In genomic region chr20:891121-892080, GRCh38 we compare ENCODE assay signal across 14 cellular contexts. TPM values are rescaled to one million over a fixed set of nuclear protein-coding genes. Genes with fewer than 3 reads are reported as not detected.
DNase-seq lines count a peak whose midpoint lies in the region; ATAC-seq and TF ChIP-seq lines count a peak whose summit lies in the region.
"Had no signal": no experiment of that assay in that cellular context is flagged by ENCODE, and none has a peak within 500 bp of the region (broad histone marks: within the 10 kb centered on the region; RNA-seq: fewer than 3 reads in every experiment).

No MANE protein-coding gene starts in this region.

- POLR2A ChIA-PET in OCI-LY7 (lab: Charles Lee) = no interaction called here

- H3K27me3 ChIP-seq in gastroesophageal sphincter = peaks cover 38% of the 10 kb centered on the region
- no peaks in the 10 kb centered on the region for H3K27me3 ChIP-seq in MM.1S (replicated peaks; ENCODE audit: insufficient read depth, low read length)
- H3K27me3 ChIP-seq: BE2C had no signal

- no peaks in the 10 kb centered on the region for H3K4me1 Mint-ChIP-seq in activated CD8-positive, alpha-beta memory T cell treated with anti-CD3 and anti-CD28 coated beads, Interleukin-2, amount 10 ng/mL, durations not matched to agents 7 days and 5 days
- H3K4me1 Mint-ChIP-seq: activated naive CD8-positive, alpha-beta T cell treated with anti-CD3 and anti-CD28 coated beads, Interleukin-2, amount 10 ng/mL, durations not matched to agents 7 days and 5 days had no signal

- no peak overlapping the region for H3K4me3 ChIP-seq in gastroesophageal sphincter
- no peak overlapping the region for H3K4me3 ChIP-seq in OCI-LY7 (ENCODE audit: low read depth, low read length, poor library complexity, severe bottlenecking)
- no peak overlapping the region for H3K4me3 ChIP-seq in MM.1S (ENCODE audit: low read length)

- H2AFZ ChIP-seq in OCI-LY7 (ENCODE audit: low read length) (no peak overlapping the region), MM.1S (ENCODE audit: low read length) (no peak overlapping the region)

- peaks cover 0 to 28% (median 0%) of the 10 kb centered on the region in 3 donors for H3K4me1 ChIP-seq in gastroesophageal sphincter
- H3K4me1 ChIP-seq in OCI-LY7 (ENCODE audit: insufficient read depth, low read length, poor library complexity, severe bottlenecking) = no peaks in the 10 kb centered on the region
- H3K4me1 ChIP-seq in MM.1S (ENCODE audit: low read length) = no peaks in the 10 kb centered on the region
- H3K4me1 ChIP-seq: BE2C had no signal

- no peaks in the 10 kb centered on the region for H3K9me3 Mint-ChIP-seq in activated CD8-positive, alpha-beta memory T cell treated with anti-CD3 and anti-CD28 coated beads, Interleukin-2, amount 10 ng/mL, durations not matched to agents 7 days and 5 days (ENCODE audit: low read depth)
- H3K9me3 Mint-ChIP-seq: activated naive CD8-positive, alpha-beta T cell treated with anti-CD3 and anti-CD28 coated beads, Interleukin-2, amount 10 ng/mL, durations not matched to agents 7 days and 5 days had no signal

- no peaks in the 10 kb centered on the region for H3K36me3 Mint-ChIP-seq in activated CD8-positive, alpha-beta memory T cell treated with anti-CD3 and anti-CD28 coated beads, Interleukin-2, amount 10 ng/mL, durations not matched to agents 7 days and 5 days
- H3K36me3 Mint-ChIP-seq: activated naive CD8-positive, alpha-beta T cell treated with anti-CD3 and anti-CD28 coated beads, Interleukin-2, amount 10 ng/mL, durations not matched to agents 7 days and 5 days had no signal

- no peak for TF ChIP-seq POLR2A in gastroesophageal sphincter (IDR thresholded peaks at IDR 0.05)

- H4K20me1 ChIP-seq in OCI-LY7 (ENCODE audit: insufficient read depth, low read length) (no peaks in the 10 kb centered on the region), MM.1S (ENCODE audit: insufficient read depth, low read length) (no peaks in the 10 kb centered on the region)

- intact Hi-C loops in OCI-LY7 (cut with micrococcal nuclease; ENCODE audit: unreplicated experiment) = no loop called here

- H3K4me3 Mint-ChIP-seq in activated CD8-positive, alpha-beta memory T cell treated with anti-CD3 and anti-CD28 coated beads, Interleukin-2, amount 10 ng/mL, durations not matched to agents 7 days and 5 days = no peak overlapping the region
- H3K4me3 Mint-ChIP-seq: activated naive CD8-positive, alpha-beta T cell treated with anti-CD3 and anti-CD28 coated beads, Interleukin-2, amount 10 ng/mL, durations not matched to agents 7 days and 5 days had no signal

- no peaks in the 10 kb centered on the region for H3K79me2 ChIP-seq in OCI-LY7 (ENCODE audit: insufficient read depth, low read depth, low read length)
- no peaks in the 10 kb centered on the region for H3K79me2 ChIP-seq in MM.1S (ENCODE audit: low read length)

- no peak overlapping the region for H3K27ac ChIP-seq in gastroesophageal sphincter
- no peak overlapping the region for H3K27ac ChIP-seq in OCI-LY7 (ENCODE audit: low read depth, low read length, poor library complexity, severe bottlenecking)
- H3K27ac ChIP-seq in MM.1S (ENCODE audit: low read length) = no peak overlapping the region

- H3K36me3 ChIP-seq in gastroesophageal sphincter = no peaks in the 10 kb centered on the region
- H3K36me3 ChIP-seq in OCI-LY7 (ENCODE audit: insufficient read depth, low read length) = no peaks in the 10 kb centered on the region
- no peaks in the 10 kb centered on the region for H3K36me3 ChIP-seq in MM.1S (replicated peaks; ENCODE audit: insufficient read depth, low read length)
- H3K36me3 ChIP-seq: BE2C had no signal

- H3K27me3 Mint-ChIP-seq in activated CD8-positive, alpha-beta memory T cell treated with anti-CD3 and anti-CD28 coated beads, Interleukin-2, amount 10 ng/mL, durations not matched to agents 7 days and 5 days = peaks cover 2% of the 10 kb centered on the region

- no peak for TF ChIP-seq EP300 in gastroesophageal sphincter (IDR thresholded peaks at IDR 0.05)

- CTCF ChIA-PET in OCI-LY7 (lab: Charles Lee; ENCODE audit: unreplicated experiment) = no interaction called here
- CTCF ChIA-PET in activated CD8-positive, alpha-beta memory T cell treated with anti-CD3 and anti-CD28 coated beads, Interleukin-2, amount 10 ng/mL, durations not matched to agents 7 days and 5 days (lab: Charles Lee) = no interaction called here

- no peak overlapping the region for H3K27ac Mint-ChIP-seq in activated CD8-positive, alpha-beta memory T cell treated with anti-CD3 and anti-CD28 coated beads, Interleukin-2, amount 10 ng/mL, durations not matched to agents 7 days and 5 days
- H3K27ac Mint-ChIP-seq: activated naive CD8-positive, alpha-beta T cell treated with anti-CD3 and anti-CD28 coated beads, Interleukin-2, amount 10 ng/mL, durations not matched to agents 7 days and 5 days had no signal

- H3K9me2 ChIP-seq in OCI-LY7 (ENCODE audit: insufficient read depth, low read length) = no peaks in the 10 kb centered on the region
- no peaks in the 10 kb centered on the region for H3K9me2 ChIP-seq in MM.1S (replicated peaks; ENCODE audit: insufficient read depth, low read length)

- no peak overlapping the region for H3K9ac ChIP-seq in MM.1S (ENCODE audit: low read length)

- H3K4me2 ChIP-seq in OCI-LY7 (ENCODE audit: low read length) (no peak overlapping the region), MM.1S (ENCODE audit: low read depth, low read length) (no peak overlapping the region)

- H3K9me3 ChIP-seq in gastroesophageal sphincter (no peaks in the 10 kb centered on the region), OCI-LY7 (ENCODE audit: low read length) (no peaks in the 10 kb centered on the region), MM.1S (replicated peaks; ENCODE audit: insufficient read depth, low read length) (no peaks in the 10 kb centered on the region)
- H3K9me3 ChIP-seq: BE2C had no signal

- 58 to 71% methylated on average over 4 to 6 of the region's 8 CpGs for WGBS in gastroesophageal sphincter (ENCODE audit: low coverage in 1 of 2), 2 donors

- ATAC-seq in gastroesophageal sphincter = peak; percentile 63
- ATAC-seq in omental fat pad (ENCODE audit: low FRiP score) = peak; percentile 92
- ATAC-seq in activated CD8-positive, alpha-beta memory T cell treated with anti-CD3 and anti-CD28 coated beads, Interleukin-2, amount 10 ng/mL, durations not matched to agents 7 days and 5 days = no peak
- ATAC-seq: esophagus mucosa had no signal

- H3F3A ChIP-seq in MM.1S (ENCODE audit: insufficient read depth, low read length) = no peaks in the 10 kb centered on the region

- peak in 9 of 14 donors; percentile 4 to 74 (median 36) for DNase-seq in C1 segment of cervical spinal cord (lab: John Stamatoyannopoulos, UW)
- peak; percentile 8 for DNase-seq in MV-4-11 (lab: John Stamatoyannopoulos, UW)
- DNase-seq in omental fat pad (ENCODE audit: low spot score) = no peak
- no peak for DNase-seq in OCI-LY7 (ENCODE audit: low spot score)
- DNase-seq in NCI-H2107 treated with DMSO at 0.1 percent for 48 hours (lab: John Stamatoyannopoulos, UW; ENCODE audit: unreplicated experiment) = no peak
- no peak for DNase-seq in activated CD8-positive, alpha-beta memory T cell treated with anti-CD3 and anti-CD28 coated beads, Interleukin-2, amount 10 ng/mL, durations not matched to agents 7 days and 5 days
- DNase-seq in MM.1S = no peak
- DNase-seq: activated naive CD8-positive, alpha-beta T cell treated with anti-CD3 and anti-CD28 coated beads, Interleukin-2, amount 10 ng/mL, durations not matched to agents 7 days and 5 days; BE2C; GOT3; NCI-H510A treated with DMSO at 0.1 percent for 48 hours; stimulated activated CD4-positive, alpha-beta T cell treated with anti-CD3 and anti-CD28 coated beads, Interleukin-2, amount 100 ng/mL, for 48 hours had no signal

- TF ChIP-seq CTCF in gastroesophageal sphincter (IDR thresholded peaks at IDR 0.05) = no peak
- no peak for TF ChIP-seq CTCF in omental fat pad (IDR thresholded peaks at IDR 0.05)
- TF ChIP-seq CTCF in OCI-LY7 (conservative IDR thresholded peaks at IDR 0.05; ENCODE audit: low read length) = no peak
- no peak for TF ChIP-seq CTCF in MM.1S (IDR thresholded peaks at IDR 0.05; ENCODE audit: low read length)

- no TSS peak for BruUV-seq in OCI-LY7 (replicated peaks; lab: Mats Ljungman, UMichigan)

RNA-seq across cellular contexts. Expression of gene ANGPT4, which starts 24.7 kb away (rescaled TPM):
- total RNA-seq in gastroesophageal sphincter = under 1 TPM in 3 of 4 donors, not detected in 1; 0.13 to 0.58 (median 0.15) TPM
- total RNA-seq in omental fat pad = 10 to 100 TPM in 1 of 4 donors, 1 to 10 TPM in 2, under 1 TPM in 1; 0.44 to 27.6 (median 3.4) TPM
- total RNA-seq in OCI-LY7 (2014; rRNA removed; shearing (Covaris generic)) = not detected in 2 replicates
- not detected in 2 replicates for total RNA-seq in OCI-LY7 (2022)
- total RNA-seq in activated CD8-positive, alpha-beta memory T cell treated with anti-CD3 and anti-CD28 coated beads, Interleukin-2, amount 10 ng/mL, durations not matched to agents 7 days and 5 days = not detected
- total RNA-seq: activated naive CD8-positive, alpha-beta T cell treated with anti-CD3 and anti-CD28 coated beads, Interleukin-2, amount 10 ng/mL, durations not matched to agents 7 days and 5 days had no signal

RNA-seq across cellular contexts. Expression of gene FAM110A, which starts 57.9 kb away (rescaled TPM):
- total RNA-seq in gastroesophageal sphincter (1 to 10 TPM; 1.4 to 3.2 (median 2.0) TPM), omental fat pad (1 to 10 TPM; 2.9 to 5.2 (median 3.1) TPM), OCI-LY7 (2022) (28.2 and 36.4 TPM in 2 replicates)
- 15.9 and 16.2 TPM in 2 replicates for total RNA-seq in OCI-LY7 (2014; rRNA removed; shearing (Covaris generic))
- 10 to 100 TPM; 34.3 to 37.0 TPM for total RNA-seq in activated CD8-positive, alpha-beta memory T cell treated with anti-CD3 and anti-CD28 coated beads, Interleukin-2, amount 10 ng/mL, durations not matched to agents 7 days and 5 days

Comparison
In these comparisons a context has a peak if more than half of its experiments do, and no peak if none do; other contexts are left out.
1. DNase-seq: peak in C1 segment of cervical spinal cord (9 of 14) and MV-4-11 (single experiment); none in omental fat pad (single experiment), OCI-LY7 (single experiment), NCI-H2107 treated with DMSO at 0.1 percent for 48 hours (single experiment), activated CD8-positive, alpha-beta memory T cell treated with anti-CD3 and anti-CD28 coated beads, Interleukin-2, amount 10 ng/mL, durations not matched to agents 7 days and 5 days (single experiment) and MM.1S (single experiment).